In genomic region chr4:46329118-46329976, GRCh38 we compare ENCODE assay signal across 7 cellular contexts.
A peak's percentile ranks its signal among the peaks of the same experiment; 100 is the strongest.
DNase-seq lines count a peak whose midpoint lies in the region; ATAC-seq and TF ChIP-seq lines count a peak whose summit lies in the region.

No MANE protein-coding gene starts in this region.

- no peak overlapping the region for H3K27ac Mint-ChIP-seq in activated T-helper 1 cell treated with anti-CD3 and anti-CD28 coated beads, Interleukin-12 subunit alpha, Interleukin-12 subunit beta, Interleukin-2, Interleukin-4 antibody, amounts not matched to agents 30 ng/mL and 10 ng/mL and 1 ng/mL, durations not matched to agents 14 hours and 24 hours and 36 hours

- H3K4me3 Mint-ChIP-seq in activated T-helper 1 cell treated with anti-CD3 and anti-CD28 coated beads, Interleukin-12 subunit alpha, Interleukin-12 subunit beta, Interleukin-2, Interleukin-4 antibody, amounts not matched to agents 30 ng/mL and 10 ng/mL and 1 ng/mL, durations not matched to agents 14 hours and 24 hours and 36 hours: no peak overlapping the region

- no peaks in the 10 kb centered on the region for H3K4me1 Mint-ChIP-seq in activated T-helper 1 cell treated with anti-CD3 and anti-CD28 coated beads, Interleukin-12 subunit alpha, Interleukin-12 subunit beta, Interleukin-2, Interleukin-4 antibody, amounts not matched to agents 30 ng/mL and 10 ng/mL and 1 ng/mL, durations not matched to agents 14 hours and 24 hours and 36 hours (ENCODE audit: low read depth)

- no peak overlapping the region for H3K56ac ChIP-seq in IMR-90 (ENCODE audit: extremely low read depth, insufficient read depth, low read length)

- no CpG with 5 or more reads among the region's 2 CpGs for WGBS in IMR-90 (ENCODE audit: extremely low coverage in 2 of 2, insufficient read length in 1 of 2), 2 experiments
- WGBS in iPS DF 6.9 (ENCODE audit: insufficient coverage, insufficient read length): no CpG with 5 or more reads among the region's 2 CpGs

- intact Hi-C loops in IMR-90 (cut with micrococcal nuclease): loop anchor here (1.0 to 10.0 kb wide), 5 partner anchors 235 to 673 kb away; no protein-coding TSS in a partner anchor
- intact Hi-C loops in activated T-helper 1 cell treated with anti-CD3 and anti-CD28 coated beads, Interleukin-12 subunit alpha, Interleukin-12 subunit beta, Interleukin-2, Interleukin-4 antibody, amounts not matched to agents 30 ng/mL and 10 ng/mL and 1 ng/mL, durations not matched to agents 14 hours and 24 hours and 36 hours (cut with micrococcal nuclease): no loop called here

- no peak overlapping the region for H3K27ac ChIP-seq in IMR-90 (ENCODE audit: insufficient read depth, low read length)
- no peak overlapping the region for H3K27ac ChIP-seq in iPS DF 6.9 (ENCODE audit: low read length)

- DNase-seq in IMR-90 (peak; percentile 61), iPS DF 6.9 (ENCODE audit: low read depth, low spot score) (peak; percentile 16)
- no peak for DNase-seq in activated CD4-positive, CD25-positive, alpha-beta regulatory T cell treated with anti-CD3 and anti-CD28 coated beads, Interleukin-2, amount 50 U/mL, for 72 hours
- no peak for DNase-seq in activated T-helper 1 cell treated with anti-CD3 and anti-CD28 coated beads, Interleukin-12 subunit alpha, Interleukin-12 subunit beta, Interleukin-2, Interleukin-4 antibody, amounts not matched to agents 30 ng/mL and 10 ng/mL and 1 ng/mL, durations not matched to agents 14 hours and 24 hours and 36 hours (ENCODE audit: low spot score)

- H3K4me1 ChIP-seq in IMR-90 (ENCODE audit: control insufficient read depth, insufficient read depth, low read length) (no peaks in the 10 kb centered on the region), iPS DF 6.9 (ENCODE audit: control insufficient read depth, insufficient read depth, low read length) (no peaks in the 10 kb centered on the region; the same call in 1 of the 2 replicates)

- POLR2A ChIA-PET in IMR-90 (lab: Charles Lee; ENCODE audit: unreplicated experiment): no interaction called here

- H2AFZ ChIP-seq in IMR-90 (replicated peaks; ENCODE audit: low read length, poor library complexity): no peak overlapping the region

- ATAC-seq in GM18861 (IDR thresholded peaks at IDR 0.05; ENCODE audit: unreplicated experiment): peak; percentile 52
- ATAC-seq in IMR-90 (ENCODE audit: low read depth): peak; percentile 79
- ATAC-seq in SK-N-SH treated with all-trans-retinoic acid at 6 μM for 48 hours: peak; percentile 58; the same call in 2 of the 3 replicates
- no peak for ATAC-seq in GM19397 (IDR thresholded peaks at IDR 0.05; ENCODE audit: unreplicated experiment)

- H3K9me3 ChIP-seq in IMR-90 (ENCODE audit: control insufficient read depth, insufficient read depth, low read length) (no peaks in the 10 kb centered on the region), iPS DF 6.9 (ENCODE audit: control insufficient read depth, insufficient read depth, low read length) (no peaks in the 10 kb centered on the region)

- H3K4me2 ChIP-seq in IMR-90 (ENCODE audit: low read depth, low read length): peak overlapping the region; percentile 56; the same call in 1 of the 2 replicates

- no peak overlapping the region for H3K4ac ChIP-seq in IMR-90 (ENCODE audit: low read depth, low read length)

- H2BK15ac ChIP-seq in IMR-90 (ENCODE audit: low read depth, low read length): no peak overlapping the region

- no peaks in the 10 kb centered on the region for H3K27me3 Mint-ChIP-seq in activated T-helper 1 cell treated with anti-CD3 and anti-CD28 coated beads, Interleukin-12 subunit alpha, Interleukin-12 subunit beta, Interleukin-2, Interleukin-4 antibody, amounts not matched to agents 30 ng/mL and 10 ng/mL and 1 ng/mL, durations not matched to agents 14 hours and 24 hours and 36 hours (ENCODE audit: insufficient read depth)

- H4K5ac ChIP-seq in IMR-90 (ENCODE audit: low read depth, low read length): no peak overlapping the region

- H3K36me3 ChIP-seq in IMR-90 (ENCODE audit: control insufficient read depth, insufficient read depth, low read length): no peaks in the 10 kb centered on the region
- H3K36me3 ChIP-seq in iPS DF 6.9 (ENCODE audit: control insufficient read depth, insufficient read depth, low read length): no peaks in the 10 kb centered on the region

- in situ Hi-C loops in IMR-90 (cut with MboI; ENCODE audit: low sequenced_read_pairs): loop anchor here (5.0 kb wide), 1 partner anchor 318 kb away; no protein-coding TSS in a partner anchor

- H3K9me3 Mint-ChIP-seq in activated T-helper 1 cell treated with anti-CD3 and anti-CD28 coated beads, Interleukin-12 subunit alpha, Interleukin-12 subunit beta, Interleukin-2, Interleukin-4 antibody, amounts not matched to agents 30 ng/mL and 10 ng/mL and 1 ng/mL, durations not matched to agents 14 hours and 24 hours and 36 hours: no peaks in the 10 kb centered on the region

- no peak overlapping the region for H3K23ac ChIP-seq in IMR-90 (ENCODE audit: low read depth, low read length)

- no peak overlapping the region for H3K14ac ChIP-seq in IMR-90 (replicated peaks; ENCODE audit: low read depth, low read length)

- no peaks in the 10 kb centered on the region for H3K9me1 ChIP-seq in IMR-90 (ENCODE audit: insufficient read depth, low read length)

- no peak overlapping the region for H2AK9ac ChIP-seq in IMR-90 (replicated peaks; ENCODE audit: low read depth, low read length, poor library complexity)

- no peak for TF ChIP-seq POLR2A in IMR-90 (IDR thresholded peaks at IDR 0.05; ENCODE audit: low read depth, low read length)

- H2BK5ac ChIP-seq in IMR-90 (ENCODE audit: low read depth, low read length, poor library complexity, severe bottlenecking): no peak overlapping the region

- CTCF ChIA-PET in IMR-90 (lab: Yijun Ruan, JAX): interaction anchor here (1.0 to 2.2 kb wide), 3 partner anchors 9 to 319 kb away, joined by 3 to 14 read pairs (median 3); no protein-coding TSS in a partner anchor

- peak; percentile 60 for TF ChIP-seq CTCF in IMR-90 (conservative IDR thresholded peaks at IDR 0.05; ENCODE audit: low read depth, low read length)

- no peak overlapping the region for H2BK20ac ChIP-seq in IMR-90 (ENCODE audit: low read depth, low read length)

- BruUV-seq in IMR-90 (replicated peaks; lab: Mats Ljungman, UMichigan): no TSS peak

- dilution Hi-C loops in IMR-90 (cut with HindIII; ENCODE audit: low sequenced_read_pairs, unreplicated experiment): no loop called here

- H3K9ac ChIP-seq in IMR-90 (ENCODE audit: low read depth, low read length): no peak overlapping the region

- H3K4me3 ChIP-seq in IMR-90 (ENCODE audit: insufficient read depth, low read depth, low read length) (no peak overlapping the region), iPS DF 6.9 (ENCODE audit: low read length) (no peak overlapping the region)

- no peaks in the 10 kb centered on the region for H4K20me1 ChIP-seq in IMR-90 (ENCODE audit: insufficient read depth, low read length)

- H4K8ac ChIP-seq in IMR-90 (ENCODE audit: low read depth in 2 of 2, low read length in 2 of 2): no peak overlapping the region

- no peaks in the 10 kb centered on the region for H3K36me3 Mint-ChIP-seq in activated T-helper 1 cell treated with anti-CD3 and anti-CD28 coated beads, Interleukin-12 subunit alpha, Interleukin-12 subunit beta, Interleukin-2, Interleukin-4 antibody, amounts not matched to agents 30 ng/mL and 10 ng/mL and 1 ng/mL, durations not matched to agents 14 hours and 24 hours and 36 hours (ENCODE audit: low read depth)

- no peak overlapping the region for H3K18ac ChIP-seq in IMR-90 (ENCODE audit: low read depth, low read length)

- H2AK5ac ChIP-seq in IMR-90 (ENCODE audit: low read depth, low read length): no peak overlapping the region

- H4K91ac ChIP-seq in IMR-90 (ENCODE audit: insufficient read depth, low read depth, low read length): no peak overlapping the region

- TF ChIP-seq RAD21 in IMR-90 (IDR thresholded peaks at IDR 0.05; ENCODE audit: low read length): peak; percentile 64

- H3K79me1 ChIP-seq in IMR-90 (ENCODE audit: low read depth in 1 of 2, low read length in 2 of 2): no peaks in the 10 kb centered on the region

- H3K27me3 ChIP-seq in IMR-90 (ENCODE audit: control insufficient read depth, insufficient read depth, low read length): no peaks in the 10 kb centered on the region
- H3K27me3 ChIP-seq in iPS DF 6.9 (ENCODE audit: control insufficient read depth, insufficient read depth, low read length): no peaks in the 10 kb centered on the region

- H2BK120ac ChIP-seq in IMR-90 (ENCODE audit: low read depth, low read length): no peak overlapping the region

TF ChIP-seq in IMR-90, 13 proteins besides CTCF, POLR2A, EP300 and RAD21:
- TF ChIP-seq MAFK (IDR thresholded peaks at IDR 0.05; ENCODE audit: low read depth, low read length) (no peak), MAZ (IDR thresholded peaks at IDR 0.05; ENCODE audit: borderline replicate concordance, low read depth, low read length) (no peak), SMC3 (IDR thresholded peaks at IDR 0.05; ENCODE audit: low read depth, low read length) (peak; percentile 39), BHLHE40 (IDR thresholded peaks at IDR 0.05; ENCODE audit: low read depth, low read length) (no peak)

TF ChIP-seq in SK-N-SH treated with all-trans-retinoic acid at 6 μM for 48 hours, 23 proteins besides CTCF, POLR2A, EP300 and RAD21 (continues in another document):
- TF ChIP-seq ZNF565 (CRISPR knock-in tag; conservative IDR thresholded peaks at IDR 0.05; ENCODE audit: low read depth) (no peak), TSHZ2 (CRISPR knock-in tag; IDR thresholded peaks at IDR 0.05) (no peak), GLIS3 (CRISPR knock-in tag; IDR thresholded peaks at IDR 0.05) (no peak), ZFP30 (CRISPR knock-in tag; IDR thresholded peaks at IDR 0.05) (no peak), OSR1 (CRISPR knock-in tag; IDR thresholded peaks at IDR 0.05) (no peak)

Comparison
In these comparisons a context has a peak if more than half of its experiments do, and no peak if none do; other contexts are left out.
1. DNase-seq: peak in IMR-90 (single experiment) and iPS DF 6.9 (single experiment); none in activated CD4-positive, CD25-positive, alpha-beta regulatory T cell treated with anti-CD3 and anti-CD28 coated beads, Interleukin-2, amount 50 U/mL, for 72 hours (single experiment) and activated T-helper 1 cell treated with anti-CD3 and anti-CD28 coated beads, Interleukin-12 subunit alpha, Interleukin-12 subunit beta, Interleukin-2, Interleukin-4 antibody, amounts not matched to agents 30 ng/mL and 10 ng/mL and 1 ng/mL, durations not matched to agents 14 hours and 24 hours and 36 hours (single experiment).